ENCODE assay signal across 26 cellular contexts in the genomic region with DNA sequence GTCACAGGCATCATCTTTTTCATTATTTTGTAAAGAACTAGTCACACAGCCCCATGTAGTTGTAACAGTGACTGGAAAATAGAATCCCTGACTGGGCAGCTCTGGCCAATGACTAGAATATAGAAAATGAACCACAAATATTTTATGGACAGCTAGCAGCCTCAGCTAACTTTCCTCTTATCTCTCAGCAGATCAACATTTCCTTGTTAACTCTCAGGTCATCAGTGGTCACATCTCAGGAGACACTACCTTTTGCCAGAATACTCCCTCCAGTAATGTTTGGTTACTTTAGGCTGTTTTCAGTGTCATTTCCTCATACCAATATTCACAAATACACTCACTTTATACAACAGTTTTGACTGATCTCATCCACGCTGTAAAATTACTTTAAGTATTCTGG. TPM values are rescaled to one million over a fixed set of nuclear protein-coding genes. Genes with fewer than 3 reads are reported as not detected.
"Had no signal": no experiment of that assay in that cellular context is flagged by ENCODE, and none has a peak within 500 bp of the region (broad histone marks: within the 10 kb centered on the region; RNA-seq: fewer than 3 reads in every experiment).

No MANE protein-coding gene starts in this region.

- DNase-seq: activated CD4-positive, alpha-beta memory T cell treated with anti-CD3 and anti-CD28 coated beads for 36 hours; activated CD4-positive, alpha-beta T cell treated with anti-CD3 and anti-CD28 coated beads, Interleukin-2, amount 10 ng/mL, durations not matched to agents 7 days and 5 days; activated CD4-positive, CD25-positive, alpha-beta regulatory T cell; activated CD8-positive, alpha-beta memory T cell treated with anti-CD3 and anti-CD28 coated beads for 24 hours; activated gamma-delta T cell treated with Interleukin-2 at 50 U/mL for 16 hours; activated naive CD4-positive, alpha-beta T cell treated with anti-CD3 and anti-CD28 coated beads, Interleukin-2, amount 50 U/mL, for 16 hours; activated naive CD8-positive, alpha-beta T cell treated with anti-CD3 and anti-CD28 coated beads, Interleukin-2, amount 10 ng/mL, durations not matched to agents 7 days and 5 days; activated T-cell treated with anti-CD3 and anti-CD28 coated beads, Interleukin-2, amount 50 U/mL, for 48 hours; adrenal gland; anterior cingulate cortex; cerebellar nuclear complex; MG63; NCI-H1105; NCI-H1436; NCI-H1694 treated with DMSO at 0.1 percent for 48 hours; NCI-H2029 treated with DMSO at 0.1 percent for 48 hours; NCI-H345; NCI-H510A; NCI-H526 treated with DMSO at 0.1 percent for 48 hours; NCI-H82; SHP77; T-helper 17 cell; T-helper 9 cell had no signal

- H3K27ac Mint-ChIP-seq: activated CD4-positive, alpha-beta memory T cell treated with anti-CD3 and anti-CD28 coated beads for 36 hours; activated CD4-positive, alpha-beta T cell treated with anti-CD3 and anti-CD28 coated beads, Interleukin-2, amount 10 ng/mL, durations not matched to agents 7 days and 5 days; activated naive CD8-positive, alpha-beta T cell treated with anti-CD3 and anti-CD28 coated beads, Interleukin-2, amount 10 ng/mL, durations not matched to agents 7 days and 5 days; activated T-helper 2 cell treated with anti-CD3 and anti-CD28 coated beads, Interferon-gamma antibody, Interleukin-2, Interleukin-4, amounts not matched to agents 10 μg/mL and 5 μg/mL and 100 μg/mL, durations not matched to agents 14 hours and 24 hours and 36 hours; T-helper 17 cell had no signal

- H3K36me3 ChIP-seq: adrenal gland, MG63 had no signal

- H3K9me3 ChIP-seq: adrenal gland, MG63 had no signal

- H3K27ac ChIP-seq: adrenal gland, KMS-11 had no signal

- H3K4me3 ChIP-seq: adrenal gland, MG63 had no signal

- H3K27me3 ChIP-seq: adrenal gland, MG63 had no signal

- H3K9me3 Mint-ChIP-seq: activated CD4-positive, alpha-beta memory T cell treated with anti-CD3 and anti-CD28 coated beads for 36 hours; activated CD4-positive, alpha-beta T cell treated with anti-CD3 and anti-CD28 coated beads, Interleukin-2, amount 10 ng/mL, durations not matched to agents 7 days and 5 days; activated naive CD8-positive, alpha-beta T cell treated with anti-CD3 and anti-CD28 coated beads, Interleukin-2, amount 10 ng/mL, durations not matched to agents 7 days and 5 days; activated T-helper 2 cell treated with anti-CD3 and anti-CD28 coated beads, Interferon-gamma antibody, Interleukin-2, Interleukin-4, amounts not matched to agents 10 μg/mL and 5 μg/mL and 100 μg/mL, durations not matched to agents 14 hours and 24 hours and 36 hours had no signal

- H3K4me3 Mint-ChIP-seq: activated CD4-positive, alpha-beta memory T cell treated with anti-CD3 and anti-CD28 coated beads for 36 hours; activated CD4-positive, alpha-beta T cell treated with anti-CD3 and anti-CD28 coated beads, Interleukin-2, amount 10 ng/mL, durations not matched to agents 7 days and 5 days; activated naive CD8-positive, alpha-beta T cell treated with anti-CD3 and anti-CD28 coated beads, Interleukin-2, amount 10 ng/mL, durations not matched to agents 7 days and 5 days; T-helper 17 cell had no signal

- H3K4me1 Mint-ChIP-seq: activated CD4-positive, alpha-beta T cell treated with anti-CD3 and anti-CD28 coated beads, Interleukin-2, amount 10 ng/mL, durations not matched to agents 7 days and 5 days had no signal

- H3K4me1 ChIP-seq: adrenal gland had no signal

- ATAC-seq: T-helper 17 cell had no signal

RNA-seq across cellular contexts. Expression of gene FAM169A, which starts 43.9 kb away (rescaled TPM):
- total RNA-seq: OCI-LY7 had no signal
